ENCODE assay signal across 2 cellular contexts in the genomic region with DNA sequence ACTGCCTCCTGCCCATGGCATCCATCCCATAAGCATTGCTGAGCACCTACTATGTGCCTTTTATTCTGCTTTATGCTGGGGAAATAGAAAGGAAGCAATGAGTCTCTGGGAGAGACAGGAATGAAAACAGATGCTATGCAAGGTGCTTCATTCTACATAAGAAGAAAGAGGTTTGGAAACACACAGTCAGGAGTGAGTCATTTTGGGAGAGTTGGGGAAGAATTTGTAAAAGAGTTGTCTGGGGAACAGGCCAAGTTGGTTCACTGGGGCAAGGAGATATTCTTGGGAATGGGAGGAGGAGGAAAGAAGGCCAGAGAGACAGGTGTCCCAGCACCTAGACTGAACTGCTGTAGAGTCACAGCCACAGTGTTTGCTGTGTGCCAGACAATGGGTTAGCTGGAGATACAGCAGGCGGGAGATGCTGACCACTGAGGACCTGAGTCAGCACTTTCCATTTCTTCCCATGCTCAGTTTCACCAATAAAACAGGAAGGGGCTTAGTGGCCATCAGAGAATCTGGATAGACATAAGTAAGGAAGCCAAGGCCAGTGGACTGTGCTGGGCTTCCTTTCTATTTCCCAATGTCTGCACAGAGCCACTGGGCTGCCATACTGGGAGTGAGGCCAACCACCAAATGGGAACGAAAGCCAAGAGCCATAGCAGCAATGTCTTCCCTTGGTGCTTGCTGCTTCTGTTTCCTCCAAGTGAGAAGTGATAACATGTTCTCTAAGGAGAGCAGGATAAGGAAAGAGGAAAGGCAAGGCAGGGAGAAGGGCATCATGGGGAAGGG.
TF ChIP-seq lines count a peak whose summit lies in the region.

No MANE protein-coding gene starts in this region.

TF ChIP-seq in IMR-90, 13 proteins besides CTCF, POLR2A, EP300 and RAD21:
- TF ChIP-seq, protein P1, sequence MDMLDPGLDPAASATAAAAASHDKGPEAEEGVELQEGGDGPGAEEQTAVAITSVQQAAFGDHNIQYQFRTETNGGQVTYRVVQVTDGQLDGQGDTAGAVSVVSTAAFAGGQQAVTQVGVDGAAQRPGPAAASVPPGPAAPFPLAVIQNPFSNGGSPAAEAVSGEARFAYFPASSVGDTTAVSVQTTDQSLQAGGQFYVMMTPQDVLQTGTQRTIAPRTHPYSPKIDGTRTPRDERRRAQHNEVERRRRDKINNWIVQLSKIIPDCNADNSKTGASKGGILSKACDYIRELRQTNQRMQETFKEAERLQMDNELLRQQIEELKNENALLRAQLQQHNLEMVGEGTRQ (IDR thresholded peaks at IDR 0.05; ENCODE audit: low read depth, low read length) = no peak
- peak; percentile 96 for TF ChIP-seq MAFK (IDR thresholded peaks at IDR 0.05; ENCODE audit: low read depth, low read length)

TF ChIP-seq in K562, 482 proteins besides CTCF, POLR2A, EP300 and RAD21 (continued from another document):
- TF ChIP-seq, protein P2, sequence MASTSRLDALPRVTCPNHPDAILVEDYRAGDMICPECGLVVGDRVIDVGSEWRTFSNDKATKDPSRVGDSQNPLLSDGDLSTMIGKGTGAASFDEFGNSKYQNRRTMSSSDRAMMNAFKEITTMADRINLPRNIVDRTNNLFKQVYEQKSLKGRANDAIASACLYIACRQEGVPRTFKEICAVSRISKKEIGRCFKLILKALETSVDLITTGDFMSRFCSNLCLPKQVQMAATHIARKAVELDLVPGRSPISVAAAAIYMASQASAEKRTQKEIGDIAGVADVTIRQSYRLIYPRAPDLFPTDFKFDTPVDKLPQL (IDR thresholded peaks at IDR 0.05; ENCODE audit: extremely low read depth, insufficient read length) = no peak
- TF ChIP-seq ZNF316 (IDR thresholded peaks at IDR 0.05) = peak; percentile 94
- peak; percentile 86 for TF ChIP-seq MAFF (IDR thresholded peaks at IDR 0.05; ENCODE audit: low read length)
- TF ChIP-seq C11orf30 (IDR thresholded peaks at IDR 0.05; ENCODE audit: low read depth) = peak; percentile 90
- peak; percentile 89 for TF ChIP-seq MAFG (tag; conservative IDR thresholded peaks at IDR 0.05)
- no peak for TF ChIP-seq MCM5 (IDR thresholded peaks at IDR 0.05; ENCODE audit: low read depth)
TF ChIP-seq in K562: peak in this region for 5.
